In the genomic region with DNA sequence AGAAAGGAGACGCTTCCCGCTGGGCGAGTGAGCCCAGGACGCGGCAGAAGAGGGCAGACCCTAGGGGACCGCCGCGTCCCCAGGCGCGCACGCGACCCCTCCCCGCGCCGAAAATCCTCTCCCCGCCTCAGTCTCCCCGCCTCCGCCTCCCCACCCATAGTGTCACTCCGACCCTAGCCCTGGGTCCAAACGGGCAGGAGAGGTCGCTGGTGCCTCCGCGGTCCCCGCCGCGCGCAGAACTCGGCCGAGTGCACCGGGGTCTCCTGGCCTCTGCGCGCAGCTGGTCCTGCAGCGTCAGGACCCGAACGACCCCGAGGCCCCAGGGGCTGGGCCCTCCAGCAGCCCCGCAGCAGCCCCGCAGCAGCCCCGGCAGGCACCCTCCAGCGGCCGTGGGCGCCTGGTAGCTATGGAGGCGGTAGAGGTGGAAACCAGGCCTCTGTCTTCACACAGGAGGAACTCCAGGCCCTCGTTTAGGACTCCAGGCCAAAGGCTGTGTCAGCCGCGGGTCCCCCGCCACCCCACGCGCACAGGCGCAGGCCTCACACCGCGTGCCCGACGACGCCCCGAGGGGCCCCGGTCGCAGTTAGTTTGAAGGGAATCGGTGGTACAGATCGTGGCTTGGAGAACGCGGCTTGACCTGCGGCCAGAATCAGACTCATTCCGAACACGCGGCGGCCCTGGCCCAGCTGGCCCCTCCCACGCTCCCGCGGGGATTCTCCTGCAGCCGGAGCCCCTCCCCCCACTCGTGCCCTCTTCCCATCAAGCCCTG, we compare ENCODE assay signal across 1 cellular context.
TF ChIP-seq lines count a peak whose summit lies in the region.

No MANE protein-coding gene starts in this region.

TF ChIP-seq in IMR-90, 13 proteins besides CTCF, POLR2A, EP300 and RAD21 (continued from another document):
- TF ChIP-seq CEBPB (IDR thresholded peaks at IDR 0.05; ENCODE audit: low read depth, low read length) (no peak), SMC3 (IDR thresholded peaks at IDR 0.05; ENCODE audit: low read depth, low read length) (no peak), RCOR1 (IDR thresholded peaks at IDR 0.05; ENCODE audit: insufficient replicate concordance, low read length) (no peak), CHD1 (IDR thresholded peaks at IDR 0.05; ENCODE audit: low read depth, low read length) (no peak), MAFK (IDR thresholded peaks at IDR 0.05; ENCODE audit: low read depth, low read length) (no peak), MXI1 (IDR thresholded peaks at IDR 0.05; ENCODE audit: borderline replicate concordance, low read depth, low read length) (no peak), MAZ (IDR thresholded peaks at IDR 0.05; ENCODE audit: borderline replicate concordance, low read depth, low read length) (no peak), BHLHE40 (IDR thresholded peaks at IDR 0.05; ENCODE audit: low read depth, low read length) (no peak), RFX5 (IDR thresholded peaks at IDR 0.05; ENCODE audit: low read depth, low read length) (no peak), NFE2L2 (IDR thresholded peaks at IDR 0.05; ENCODE audit: low read depth, low read length) (no peak)
- TF ChIP-seq, protein P1, sequence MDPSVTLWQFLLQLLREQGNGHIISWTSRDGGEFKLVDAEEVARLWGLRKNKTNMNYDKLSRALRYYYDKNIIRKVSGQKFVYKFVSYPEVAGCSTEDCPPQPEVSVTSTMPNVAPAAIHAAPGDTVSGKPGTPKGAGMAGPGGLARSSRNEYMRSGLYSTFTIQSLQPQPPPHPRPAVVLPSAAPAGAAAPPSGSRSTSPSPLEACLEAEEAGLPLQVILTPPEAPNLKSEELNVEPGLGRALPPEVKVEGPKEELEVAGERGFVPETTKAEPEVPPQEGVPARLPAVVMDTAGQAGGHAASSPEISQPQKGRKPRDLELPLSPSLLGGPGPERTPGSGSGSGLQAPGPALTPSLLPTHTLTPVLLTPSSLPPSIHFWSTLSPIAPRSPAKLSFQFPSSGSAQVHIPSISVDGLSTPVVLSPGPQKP (IDR thresholded peaks at IDR 0.05; ENCODE audit: borderline replicate concordance, low read depth, low read length) = no peak
TF ChIP-seq in IMR-90: peak in this region for 0.
